In genomic region chr14:104291123-104292000, GRCh38 we compare ENCODE assay signal across 1 cellular context.
A peak's percentile ranks its signal among the peaks of the same experiment; 100 is the strongest.
TF ChIP-seq lines count a peak whose summit lies in the region.

No MANE protein-coding gene starts in this region.

TF ChIP-seq in H1, 55 proteins besides CTCF, POLR2A, EP300 and RAD21:
- peak; percentile 20 for TF ChIP-seq CTBP2 (IDR thresholded peaks at IDR 0.05; ENCODE audit: borderline replicate concordance, insufficient read depth, insufficient read length, low read length)
- TF ChIP-seq CREB1 (IDR thresholded peaks at IDR 0.05), result no peak
- TF ChIP-seq USF2 (IDR thresholded peaks at IDR 0.05; ENCODE audit: low read length), result no peak
- no peak for TF ChIP-seq SP4 (IDR thresholded peaks at IDR 0.05; ENCODE audit: low read length)
- TF ChIP-seq SIN3A (conservative IDR thresholded peaks at IDR 0.05 in 1 of 2, IDR thresholded peaks at IDR 0.05 in 1 of 2; ENCODE audit: low read depth in 1 of 2, low read length in 2 of 2), result no peak
- TF ChIP-seq E2F6 (IDR thresholded peaks at IDR 0.05), result no peak
- TF ChIP-seq JUND (IDR thresholded peaks at IDR 0.05; ENCODE audit: low read length), result no peak
- TF ChIP-seq CHD7 (IDR thresholded peaks at IDR 0.05; ENCODE audit: insufficient replicate concordance, low read length), result no peak
- TF ChIP-seq HDAC2 (IDR thresholded peaks at IDR 0.05; ENCODE audit: borderline replicate concordance in 1 of 2, low read depth in 2 of 2, low read length in 2 of 2), result 0 out of 4 replicates have a peak, but pooled peaks of 1 of the 2 experiments have one; percentile 23
- TF ChIP-seq JUN (IDR thresholded peaks at IDR 0.05; ENCODE audit: low read depth, low read length), result no peak
- TF ChIP-seq CBX8 (IDR thresholded peaks at IDR 0.05; ENCODE audit: borderline replicate concordance, low read depth, low read length), result no peak
- TF ChIP-seq SP2 (IDR thresholded peaks at IDR 0.05; ENCODE audit: low read length), result no peak
- TF ChIP-seq GABPA (IDR thresholded peaks at IDR 0.05; ENCODE audit: borderline replicate concordance, insufficient read depth, low read length), result no peak; the same call in 1 of the 2 replicates
- no peak for TF ChIP-seq BCL11A (IDR thresholded peaks at IDR 0.05; ENCODE audit: low read depth in 2 of 2, low read length in 2 of 2)
- no peak for TF ChIP-seq SIRT6 (IDR thresholded peaks at IDR 0.05; ENCODE audit: low read length)
- TF ChIP-seq NANOG (IDR thresholded peaks at IDR 0.05; ENCODE audit: insufficient read depth, low read depth, low read length, poor library complexity, severe bottlenecking), result peak; percentile 58
- TF ChIP-seq TCF12 (IDR thresholded peaks at IDR 0.05; ENCODE audit: low read depth, low read length), result no peak
- TF ChIP-seq MAFK (IDR thresholded peaks at IDR 0.05; ENCODE audit: low read depth, low read length), result no peak
- no peak for TF ChIP-seq RBBP5 (IDR thresholded peaks at IDR 0.05; ENCODE audit: borderline replicate concordance, low read depth, low read length)
